Comparison of ENCODE assay signal across 8 cellular contexts in the genomic region with DNA sequence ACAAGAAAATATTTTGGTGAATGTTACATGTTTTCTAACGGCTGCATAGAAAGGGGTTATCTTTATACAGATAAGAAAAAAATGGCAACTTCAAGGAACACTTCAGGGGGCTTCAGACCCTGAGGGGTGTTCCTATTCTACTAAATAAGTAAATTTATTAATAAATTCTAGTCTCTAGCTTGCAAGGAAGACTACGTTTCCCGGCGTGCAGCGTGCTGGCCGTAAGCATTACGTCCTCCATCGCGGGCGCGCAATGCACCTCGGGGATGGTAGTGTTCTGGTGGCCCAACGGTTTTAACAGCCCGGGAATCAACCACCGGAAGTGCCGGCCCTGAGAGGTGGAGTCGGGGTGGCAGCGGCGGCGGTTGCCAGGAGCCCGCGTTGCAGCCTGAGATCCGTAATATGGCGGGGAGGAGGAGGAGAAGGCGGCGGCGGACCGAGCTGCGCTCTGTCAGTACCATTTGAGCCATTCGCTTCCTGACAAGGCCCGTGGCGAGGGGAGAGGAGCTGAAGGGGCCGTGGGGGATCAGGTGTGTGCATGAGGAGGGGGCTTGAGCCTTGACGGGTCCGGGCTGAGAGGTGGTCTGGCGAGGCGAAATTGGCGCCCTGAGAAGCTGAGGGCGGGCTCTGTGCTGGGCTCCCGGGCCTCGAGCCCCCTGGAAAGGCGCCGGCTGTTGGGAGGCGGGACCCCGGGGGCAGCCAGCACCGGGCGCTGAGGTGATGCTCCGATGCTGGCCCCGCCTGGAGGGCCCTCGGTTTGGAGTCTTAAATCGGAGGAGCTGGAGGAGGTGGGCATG. TPM values are rescaled to one million over a fixed set of nuclear protein-coding genes. Genes with fewer than 3 reads are reported as not detected.
A peak's percentile ranks its signal among the peaks of the same experiment; 100 is the strongest.
DNase-seq lines count a peak whose midpoint lies in the region; ATAC-seq and TF ChIP-seq lines count a peak whose summit lies in the region.

A gene with protein sequence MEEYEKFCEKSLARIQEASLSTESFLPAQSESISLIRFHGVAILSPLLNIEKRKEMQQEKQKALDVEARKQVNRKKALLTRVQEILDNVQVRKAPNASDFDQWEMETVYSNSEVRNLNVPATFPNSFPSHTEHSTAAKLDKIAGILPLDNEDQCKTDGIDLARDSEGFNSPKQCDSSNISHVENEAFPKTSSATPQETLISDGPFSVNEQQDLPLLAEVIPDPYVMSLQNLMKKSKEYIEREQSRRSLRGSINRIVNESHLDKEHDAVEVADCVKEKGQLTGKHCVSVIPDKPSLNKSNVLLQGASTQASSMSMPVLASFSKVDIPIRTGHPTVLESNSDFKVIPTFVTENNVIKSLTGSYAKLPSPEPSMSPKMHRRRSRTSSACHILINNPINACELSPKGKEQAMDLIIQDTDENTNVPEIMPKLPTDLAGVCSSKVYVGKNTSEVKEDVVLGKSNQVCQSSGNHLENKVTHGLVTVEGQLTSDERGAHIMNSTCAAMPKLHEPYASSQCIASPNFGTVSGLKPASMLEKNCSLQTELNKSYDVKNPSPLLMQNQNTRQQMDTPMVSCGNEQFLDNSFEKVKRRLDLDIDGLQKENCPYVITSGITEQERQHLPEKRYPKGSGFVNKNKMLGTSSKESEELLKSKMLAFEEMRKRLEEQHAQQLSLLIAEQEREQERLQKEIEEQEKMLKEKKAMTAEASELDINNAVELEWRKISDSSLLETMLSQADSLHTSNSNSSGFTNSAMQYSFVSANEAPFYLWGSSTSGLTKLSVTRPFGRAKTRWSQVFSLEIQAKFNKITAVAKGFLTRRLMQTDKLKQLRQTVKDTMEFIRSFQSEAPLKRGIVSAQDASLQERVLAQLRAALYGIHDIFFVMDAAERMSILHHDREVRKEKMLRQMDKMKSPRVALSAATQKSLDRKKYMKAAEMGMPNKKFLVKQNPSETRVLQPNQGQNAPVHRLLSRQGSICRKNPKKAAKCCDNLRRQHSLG (plus strand): TSS at position 384 of the 797 bp plus-strand sequence. CDS start 3,940 bp downstream, outside the sequence.

- H3K36me3 ChIP-seq in ovary (no peaks in the 10 kb centered on the region), thymus (ENCODE audit: control insufficient read depth, insufficient read depth) (no peaks in the 10 kb centered on the region)

- intact Hi-C loops in Right ventricle myocardium superior (cut with DNase I) = no loop called here
- intact Hi-C loops in ovary (cut with DNase I) = no loop called here

- H3K4me1 ChIP-seq in ovary (ENCODE audit: insufficient read depth) (peaks cover 13% of the 10 kb centered on the region), thymus (ENCODE audit: control insufficient read depth, insufficient read depth, low read length) (peaks cover 16% of the 10 kb centered on the region)

- 1% methylated on average over 51 of the region's 51 CpGs for WGBS in ovary, 3 donors
- WGBS in thymus = 2% methylated on average over 51 of the region's 51 CpGs

- H3K9me3 ChIP-seq in ovary = no peaks in the 10 kb centered on the region
- no peaks in the 10 kb centered on the region for H3K9me3 ChIP-seq in thymus (ENCODE audit: control insufficient read depth)

- peak; percentile 55 for TF ChIP-seq POLR2A in ovary (IDR thresholded peaks at IDR 0.05)

- ATAC-seq in HG02763 (IDR thresholded peaks at IDR 0.05; ENCODE audit: unreplicated experiment) = peak; percentile 61
- ATAC-seq in Right ventricle myocardium superior (ENCODE audit: poor library complexity) = peak; percentile 93

- H3K4me3 ChIP-seq in GM12864 (ENCODE audit: low read depth, low read length) = peak within 1 kb of the TSS; percentile 78
- H3K4me3 ChIP-seq in ovary = peak within 1 kb of the TSS; percentile 96
- peak within 1 kb of the TSS; percentile 87 for H3K4me3 ChIP-seq in thymus (ENCODE audit: low read length)

- DNase-seq in GM12864 (ENCODE audit: low read depth) = peak; percentile 89
- DNase-seq in NCI-H1417 treated with DMSO at 0.1 percent for 48 hours (lab: John Stamatoyannopoulos, UW) = peak; percentile 88
- peak; percentile 94 for DNase-seq in SW480 (ENCODE audit: low spot score)
- peak; percentile 89 for DNase-seq in activated naive CD8-positive, alpha-beta T cell treated with anti-CD3 and anti-CD28 coated beads, Interleukin-2, amount 50 U/mL, for 16 hours (ENCODE audit: low read depth, low spot score)
- peak; percentile 99 for DNase-seq in Right ventricle myocardium superior
- peak; percentile 93 to 96 (median 93) for DNase-seq in ovary

- no peak for TF ChIP-seq EP300 in ovary (IDR thresholded peaks at IDR 0.05)

- no peak for TF ChIP-seq CTCF in GM12864 (IDR thresholded peaks at IDR 0.05; ENCODE audit: low read depth, low read length, missing control alignments)
- TF ChIP-seq CTCF in ovary (IDR thresholded peaks at IDR 0.05) = no peak

- H3K27ac ChIP-seq in ovary (peak within 1 kb of the TSS in 1 of 2 donors; percentile 29), thymus (ENCODE audit: low read depth) (peak within 1 kb of the TSS; percentile 71)

- H3K27me3 ChIP-seq in ovary (no peaks in the 10 kb centered on the region), thymus (ENCODE audit: control insufficient read depth, insufficient read depth) (no peaks in the 10 kb centered on the region)

RNA-seq across cellular contexts. Expression of the gene that starts here (rescaled TPM):
- total RNA-seq in Right ventricle myocardium superior (6.1 TPM), ovary (10 to 100 TPM; 17.1 to 22.9 (median 19.1) TPM)
- polyA plus RNA-seq in ovary (10 to 100 TPM in 1 of 2 donors, 1 to 10 TPM in 1; 7.2 to 11.9 TPM), thymus (8.6 TPM)
